ENCODE assay signal across 22 cellular contexts in the genomic region with DNA sequence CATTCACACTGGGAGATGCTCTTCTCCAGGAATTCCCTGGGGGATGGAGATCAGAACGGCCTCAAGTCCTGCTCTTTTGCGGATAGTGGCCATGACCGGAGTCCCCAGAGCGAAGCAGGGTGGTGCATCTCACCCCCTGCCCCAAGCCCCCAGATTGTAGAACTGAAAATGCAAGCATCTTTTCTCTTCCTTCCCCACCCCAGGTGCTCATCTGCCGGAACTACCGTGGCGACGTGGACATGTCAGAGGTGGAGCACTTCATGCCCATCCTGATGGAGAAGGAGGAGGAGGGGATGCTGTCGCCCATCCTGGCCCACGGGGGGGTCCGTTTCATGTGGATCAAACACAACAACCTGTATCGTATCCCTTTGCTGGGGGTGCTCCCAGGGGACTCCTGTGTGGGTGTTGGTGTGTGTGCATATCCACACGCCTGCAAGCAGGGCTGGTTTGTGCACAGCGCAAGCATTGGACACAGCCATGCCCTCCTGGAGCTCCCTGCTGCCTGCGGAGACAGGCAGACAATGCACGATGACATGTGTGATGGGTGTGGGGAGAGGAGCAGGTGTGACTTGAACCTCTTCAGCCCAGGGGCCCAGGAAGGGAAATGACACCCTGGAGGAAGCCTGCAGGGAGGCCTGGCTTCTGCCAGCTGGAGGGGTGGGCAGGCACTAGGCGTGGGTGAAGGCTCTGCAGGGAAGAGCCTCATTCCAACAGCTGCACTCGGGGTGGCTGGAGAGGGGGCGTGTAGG. TPM values are rescaled to one million over a fixed set of nuclear protein-coding genes. Genes with fewer than 3 reads are reported as not detected.
A peak's percentile ranks its signal among the peaks of the same experiment; 100 is the strongest.
DNase-seq lines count a peak whose midpoint lies in the region; ATAC-seq and TF ChIP-seq lines count a peak whose summit lies in the region.
"Had no signal": no experiment of that assay in that cellular context is flagged by ENCODE, and none has a peak within 500 bp of the region (broad histone marks: within the 10 kb centered on the region; RNA-seq: fewer than 3 reads in every experiment).

No MANE protein-coding gene starts in this region.

- H3K27ac Mint-ChIP-seq in activated CD4-positive, alpha-beta T cell treated with anti-CD3 and anti-CD28 coated beads, Interleukin-2, amount 10 ng/mL, durations not matched to agents 7 days and 5 days = peak overlapping the region; percentile 57
- peak overlapping the region; percentile 76 for H3K27ac Mint-ChIP-seq in activated B cell treated with CpG ODN at 0.5 μM for 24 hours
- peak overlapping the region; percentile 66 to 96 (median 80) for H3K27ac Mint-ChIP-seq in naive thymus-derived CD8-positive, alpha-beta T cell
- H3K27ac Mint-ChIP-seq in type B pancreatic cell = no peak overlapping the region

- H3K4me1 Mint-ChIP-seq in activated CD4-positive, alpha-beta T cell treated with anti-CD3 and anti-CD28 coated beads, Interleukin-2, amount 10 ng/mL, durations not matched to agents 7 days and 5 days = peaks cover 48% of the 10 kb centered on the region
- H3K4me1 Mint-ChIP-seq in activated B cell treated with CpG ODN at 0.5 μM for 24 hours = peaks cover 39% of the 10 kb centered on the region
- H3K4me1 Mint-ChIP-seq in naive thymus-derived CD8-positive, alpha-beta T cell = peaks cover 47 to 83% (median 75%) of the 10 kb centered on the region in 4 donors
- H3K4me1 Mint-ChIP-seq in type B pancreatic cell (ENCODE audit: unreplicated experiment) = peaks cover 8% of the 10 kb centered on the region

- no peak overlapping the region for H3K4me3 Mint-ChIP-seq in activated CD4-positive, alpha-beta T cell treated with anti-CD3 and anti-CD28 coated beads, Interleukin-2, amount 10 ng/mL, durations not matched to agents 7 days and 5 days
- H3K4me3 Mint-ChIP-seq in activated B cell treated with CpG ODN at 0.5 μM for 24 hours (no peak overlapping the region), type B pancreatic cell (no peak overlapping the region)
- peak overlapping the region in 6 of 10 donors; percentile 18 to 69 (median 60) for H3K4me3 Mint-ChIP-seq in naive thymus-derived CD8-positive, alpha-beta T cell

- peaks cover 53% of the 10 kb centered on the region for H3K36me3 Mint-ChIP-seq in activated CD4-positive, alpha-beta T cell treated with anti-CD3 and anti-CD28 coated beads, Interleukin-2, amount 10 ng/mL, durations not matched to agents 7 days and 5 days (ENCODE audit: low read depth)
- H3K36me3 Mint-ChIP-seq in activated B cell treated with CpG ODN at 0.5 μM for 24 hours (ENCODE audit: low read depth) = peaks cover 71% of the 10 kb centered on the region
- peaks cover 0 to 57% (median 14%) of the 10 kb centered on the region in 3 donors for H3K36me3 Mint-ChIP-seq in naive thymus-derived CD8-positive, alpha-beta T cell
- peaks cover 5% of the 10 kb centered on the region for H3K36me3 Mint-ChIP-seq in type B pancreatic cell

- no peaks in the 10 kb centered on the region for H3K27me3 Mint-ChIP-seq in activated CD4-positive, alpha-beta T cell treated with anti-CD3 and anti-CD28 coated beads, Interleukin-2, amount 10 ng/mL, durations not matched to agents 7 days and 5 days
- no peaks in the 10 kb centered on the region for H3K27me3 Mint-ChIP-seq in activated B cell treated with CpG ODN at 0.5 μM for 24 hours
- H3K27me3 Mint-ChIP-seq in naive thymus-derived CD8-positive, alpha-beta T cell = no peaks in the 10 kb centered on the region
- no peaks in the 10 kb centered on the region for H3K27me3 Mint-ChIP-seq in type B pancreatic cell

- DNase-seq in activated CD4-positive, alpha-beta T cell treated with anti-CD3 and anti-CD28 coated beads, Interleukin-2, amount 10 ng/mL, durations not matched to agents 7 days and 5 days = no peak
- no peak for DNase-seq in activated CD4-positive, alpha-beta T cell treated with anti-CD3 and anti-CD28 coated beads, Interleukin-2, amount 50 U/mL, for 1 hour
- peak; percentile 12 for DNase-seq in D341Med (ENCODE audit: low spot score)
- no peak for DNase-seq in activated B cell treated with CpG ODN at 0.5 μM for 24 hours
- no peak for DNase-seq in naive thymus-derived CD8-positive, alpha-beta T cell
- no peak for DNase-seq in type B pancreatic cell (ENCODE audit: extremely low spot score, unreplicated experiment)
- DNase-seq: activated gamma-delta T cell; DMS79; KBM-7; left lung; NCI-H2029; NCI-H82; nucleus accumbens; PC-3; SJCRH30; stimulated activated CD4-positive, alpha-beta T cell treated with anti-CD3 and anti-CD28 coated beads, Interleukin-12 subunit alpha, Interleukin-12 subunit beta, amount 100 ng/mL, for 4 hours had no signal

- POLR2A ChIA-PET in activated CD4-positive, alpha-beta T cell treated with anti-CD3 and anti-CD28 coated beads, Interleukin-2, amount 10 ng/mL, durations not matched to agents 7 days and 5 days (lab: Charles Lee) = interaction anchor here (0.5 kb wide), 1 partner anchor 1885 kb away, joined by 3 read pairs; no protein-coding TSS in a partner anchor
- POLR2A ChIA-PET in activated B cell treated with CpG ODN at 0.5 μM for 24 hours (lab: Charles Lee) = interaction anchor here (0.7 kb wide), 1 partner anchor 8 kb away, joined by 11 read pairs; no protein-coding TSS in a partner anchor
- POLR2A ChIA-PET in naive thymus-derived CD8-positive, alpha-beta T cell (lab: Charles Lee) = interaction anchor here (0.6 to 1.5 kb wide), 2 partner anchors 35 to 832 kb away, joined by 5 to 7 read pairs; no protein-coding TSS in a partner anchor

- intact Hi-C loops in activated B cell treated with CpG ODN at 0.5 μM for 24 hours (cut with micrococcal nuclease) = no loop called here

- H3K9me3 Mint-ChIP-seq in activated CD4-positive, alpha-beta T cell treated with anti-CD3 and anti-CD28 coated beads, Interleukin-2, amount 10 ng/mL, durations not matched to agents 7 days and 5 days = no peaks in the 10 kb centered on the region
- H3K9me3 Mint-ChIP-seq in activated B cell treated with CpG ODN at 0.5 μM for 24 hours (no peaks in the 10 kb centered on the region), type B pancreatic cell (no peaks in the 10 kb centered on the region)
- no peaks in the 10 kb centered on the region for H3K9me3 Mint-ChIP-seq in naive thymus-derived CD8-positive, alpha-beta T cell

- CTCF ChIA-PET in activated CD4-positive, alpha-beta T cell treated with anti-CD3 and anti-CD28 coated beads, Interleukin-2, amount 10 ng/mL, durations not matched to agents 7 days and 5 days (lab: Charles Lee) = interaction anchor here (2.2 kb wide), 1 partner anchor 18 kb away, joined by 7 read pairs; a partner anchor contains a TSS
- CTCF ChIA-PET in activated B cell treated with CpG ODN at 0.5 μM for 24 hours (lab: Charles Lee) = no interaction called here

- ATAC-seq in activated B cell treated with CpG ODN at 0.5 μM for 24 hours (ENCODE audit: low read depth) (peak; percentile 23), HG02571 (IDR thresholded peaks at IDR 0.05; ENCODE audit: unreplicated experiment) (no peak), HG02973 (IDR thresholded peaks at IDR 0.05; ENCODE audit: unreplicated experiment) (no peak)
- ATAC-seq in naive thymus-derived CD8-positive, alpha-beta T cell = no peak
- ATAC-seq: activated CD4-positive, CD25-positive, alpha-beta regulatory T cell treated with anti-CD3 and anti-CD28 coated beads, Interleukin-2, amount 50 U/mL, for 24 hours; left lung; PC-3 had no signal

- TF ChIP-seq CTCF in activated B cell treated with CpG ODN at 0.5 μM for 24 hours (IDR thresholded peaks at IDR 0.05) = no peak
- no peak for TF ChIP-seq CTCF in type B pancreatic cell (conservative IDR thresholded peaks at IDR 0.05)

RNA-seq across cellular contexts. Expression of a gene that starts 5.7 kb away (rescaled TPM):
- total RNA-seq in activated CD4-positive, alpha-beta T cell treated with anti-CD3 and anti-CD28 coated beads, Interleukin-2, amount 10 ng/mL, durations not matched to agents 7 days and 5 days = 100 to 1,000 TPM; 129 to 150 TPM
- total RNA-seq in activated B cell treated with CpG ODN at 0.5 μM for 24 hours (82.6 and 87.5 TPM in 2 replicates), type B pancreatic cell (ENCODE audit: low replicate concordance) (39.9 and 75.0 TPM in 2 replicates)
- 100 to 1,000 TPM; 151 to 154 TPM for total RNA-seq in naive thymus-derived CD8-positive, alpha-beta T cell
- 100 to 1,000 TPM; 195 to 288 (median 241) TPM for polyA plus RNA-seq in naive thymus-derived CD8-positive, alpha-beta T cell

RNA-seq across cellular contexts. Expression of a gene that starts 18.2 kb away (rescaled TPM):
- total RNA-seq in activated CD4-positive, alpha-beta T cell treated with anti-CD3 and anti-CD28 coated beads, Interleukin-2, amount 10 ng/mL, durations not matched to agents 7 days and 5 days = 10 to 100 TPM; 64.1 to 76.8 TPM
- total RNA-seq in activated B cell treated with CpG ODN at 0.5 μM for 24 hours (52.2 and 53.5 TPM in 2 replicates), type B pancreatic cell (ENCODE audit: low replicate concordance) (84.6 and 89.0 TPM in 2 replicates)
- 10 to 100 TPM; 70.3 to 74.3 TPM for total RNA-seq in naive thymus-derived CD8-positive, alpha-beta T cell
- 100 to 1,000 TPM; 150 to 205 (median 183) TPM for polyA plus RNA-seq in naive thymus-derived CD8-positive, alpha-beta T cell

RNA-seq across cellular contexts. Expression of a gene that starts 30.1 kb away (rescaled TPM):
- not detected for total RNA-seq in activated CD4-positive, alpha-beta T cell treated with anti-CD3 and anti-CD28 coated beads, Interleukin-2, amount 10 ng/mL, durations not matched to agents 7 days and 5 days
- total RNA-seq in activated B cell treated with CpG ODN at 0.5 μM for 24 hours (not detected in 2 replicates), type B pancreatic cell (ENCODE audit: low replicate concordance) (not detected in 2 replicates)
- total RNA-seq in naive thymus-derived CD8-positive, alpha-beta T cell = not detected
- polyA plus RNA-seq in naive thymus-derived CD8-positive, alpha-beta T cell = not detected
- total RNA-seq: left lung, mucosa of gallbladder, renal cortical epithelial cell, SJCRH30, thoracic aorta had no signal

RNA-seq across cellular contexts. Expression of a gene that starts 59.9 kb away (rescaled TPM):
- total RNA-seq in activated CD4-positive, alpha-beta T cell treated with anti-CD3 and anti-CD28 coated beads, Interleukin-2, amount 10 ng/mL, durations not matched to agents 7 days and 5 days = 10 to 100 TPM; 70.7 to 76.9 TPM
- total RNA-seq in activated B cell treated with CpG ODN at 0.5 μM for 24 hours = 172 and 191 TPM in 2 replicates
- total RNA-seq in naive thymus-derived CD8-positive, alpha-beta T cell = 10 to 100 TPM; 20.5 to 25.2 TPM
- polyA plus RNA-seq in naive thymus-derived CD8-positive, alpha-beta T cell = 1 to 10 TPM; 6.5 to 9.8 (median 6.7) TPM
- 0.68 and 1.5 TPM in 2 replicates for total RNA-seq in type B pancreatic cell (ENCODE audit: low replicate concordance)

Comparison
In these comparisons a context has a peak if more than half of its experiments do, and no peak if none do; other contexts are left out.
1. H3K4me3 Mint-ChIP-seq: peak in naive thymus-derived CD8-positive, alpha-beta T cell (6 of 10); none in activated CD4-positive, alpha-beta T cell treated with anti-CD3 and anti-CD28 coated beads, Interleukin-2, amount 10 ng/mL, durations not matched to agents 7 days and 5 days (single experiment), activated B cell treated with CpG ODN at 0.5 μM for 24 hours (single experiment) and type B pancreatic cell (single experiment).